In genomic region chr19:52946322-52947310, GRCh38 we compare ENCODE assay signal across 10 cellular contexts.
DNase-seq lines count a peak whose midpoint lies in the region; ATAC-seq and TF ChIP-seq lines count a peak whose summit lies in the region.
"Had no signal": no experiment of that assay in that cellular context is flagged by ENCODE, and none has a peak within 500 bp of the region (broad histone marks: within the 10 kb centered on the region; RNA-seq: fewer than 3 reads in every experiment).

No MANE protein-coding gene starts in this region.

- H3K9me3 ChIP-seq in HUES48 (ENCODE audit: control insufficient read depth, insufficient read depth, low read length): peaks cover 35% of the 10 kb centered on the region

- peaks cover 27% of the 10 kb centered on the region for H3K36me3 ChIP-seq in HUES48 (ENCODE audit: control insufficient read depth, insufficient read depth, low read length)

- H3K4me1 ChIP-seq in HUES48 (ENCODE audit: control insufficient read depth, insufficient read depth, low read length): peaks cover 20% of the 10 kb centered on the region

- H3K4me3 ChIP-seq in HUES48 (ENCODE audit: low read depth, low read length) (peak overlapping the region; percentile 57), iPS-11a (ENCODE audit: low read depth, low read length) (peak overlapping the region; percentile 17), retinal pigment epithelial cell (ENCODE audit: low read length) (peak overlapping the region; percentile 22)

- DNase-seq in astrocyte of the hippocampus (ENCODE audit: low read depth, low spot score) (peak; percentile 17), retinal pigment epithelial cell (ENCODE audit: low read depth) (no peak), NCI-H446 (lab: John Stamatoyannopoulos, UW) (no peak), dedifferentiated amniotic fluid mesenchymal stem cell (ENCODE audit: extremely low spot score) (no peak)
- DNase-seq: activated naive CD4-positive, alpha-beta T cell treated with Interleukin-2 at 50 U/mL for 16 hours; DND-41 had no signal

- ATAC-seq in HG03571 (IDR thresholded peaks at IDR 0.05; ENCODE audit: unreplicated experiment): no peak
- ATAC-seq in GM19035 (IDR thresholded peaks at IDR 0.05; ENCODE audit: unreplicated experiment): no peak

- no peaks in the 10 kb centered on the region for H3K27me3 ChIP-seq in HUES48 (ENCODE audit: control insufficient read depth, insufficient read depth, low read length)

- no peak overlapping the region for H3K27ac ChIP-seq in HUES48 (ENCODE audit: low read depth, low read length)

- H3K9ac ChIP-seq in HUES48 (ENCODE audit: low read depth, low read length): no peak overlapping the region

- no peak for TF ChIP-seq CTCF in retinal pigment epithelial cell (conservative IDR thresholded peaks at IDR 0.05; ENCODE audit: low read depth, low read length)
